In the genomic region with DNA sequence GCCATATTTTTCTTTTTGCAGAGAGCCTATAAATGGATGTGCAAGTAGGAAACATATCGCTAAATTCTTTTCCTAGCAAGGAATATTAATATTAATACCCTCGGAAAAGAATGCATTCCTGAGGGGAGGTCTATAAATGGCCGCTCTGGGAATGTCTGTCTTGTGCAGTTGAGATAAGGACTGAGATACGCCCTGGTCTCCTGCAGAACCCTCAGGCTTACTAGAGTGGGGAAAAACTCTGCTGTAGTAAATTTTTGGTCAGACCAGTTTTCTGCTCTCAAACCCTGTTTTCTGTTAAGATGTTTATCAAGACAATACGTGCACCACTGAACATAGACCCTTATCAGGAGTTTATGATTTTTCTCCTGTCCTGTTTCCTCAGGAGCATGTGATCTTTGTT, we compare ENCODE assay signal across 1 cellular context. TPM values are rescaled to one million over a fixed set of nuclear protein-coding genes. Genes with fewer than 3 reads are reported as not detected.
"Had no signal": no experiment of that assay in that cellular context is flagged by ENCODE, and none has a peak within 500 bp of the region (broad histone marks: within the 10 kb centered on the region; RNA-seq: fewer than 3 reads in every experiment).

No MANE protein-coding gene starts in this region.

RNA-seq across cellular contexts. Expression of gene LTF, which starts 32.8 kb away (rescaled TPM):
- polyA plus RNA-seq: naive thymus-derived CD8-positive, alpha-beta T cell had no signal
